Comparison of ENCODE assay signal across 9 cellular contexts in genomic region chr5:181258576-181258975, GRCh38. TPM values are rescaled to one million over a fixed set of nuclear protein-coding genes. Genes with fewer than 3 reads are reported as not detected.
A peak's percentile ranks its signal among the peaks of the same experiment; 100 is the strongest.
DNase-seq lines count a peak whose midpoint lies in the region; ATAC-seq and TF ChIP-seq lines count a peak whose summit lies in the region.
"Had no signal": no experiment of that assay in that cellular context is flagged by ENCODE, and none has a peak within 500 bp of the region (broad histone marks: within the 10 kb centered on the region; RNA-seq: fewer than 3 reads in every experiment).

No MANE protein-coding gene starts in this region.

- H3K27ac ChIP-seq in SK-N-MC (no peak overlapping the region), fibroblast of lung (ENCODE audit: insufficient read depth, low read length) (no peak overlapping the region), sigmoid colon (peak overlapping the region in 2 of 4 donors; percentile 94 to 100)

- peak overlapping the region; percentile 100 for H3K9ac ChIP-seq in SK-N-MC (ENCODE audit: insufficient read length)
- H3K9ac ChIP-seq in fibroblast of lung (ENCODE audit: insufficient read depth, low read length), result no peak overlapping the region

- H2AFZ ChIP-seq in fibroblast of lung (ENCODE audit: low read length), result no peak overlapping the region

- ATAC-seq in activated CD4-positive, CD25-positive, alpha-beta regulatory T cell treated with anti-CD3 and anti-CD28 coated beads, Interleukin-2, amount 50 U/mL, for 24 hours, result no peak

- no peak for TF ChIP-seq POLR2A in sigmoid colon (IDR thresholded peaks at IDR 0.05)

- H3K36me3 ChIP-seq in SK-N-MC (ENCODE audit: insufficient read depth, low read length), result peaks cover 36% of the 10 kb centered on the region
- no peaks in the 10 kb centered on the region for H3K36me3 ChIP-seq in fibroblast of lung (ENCODE audit: control insufficient read depth, insufficient read depth, low read length)
- peaks cover 0 to 24% (median 2%) of the 10 kb centered on the region in 4 donors for H3K36me3 ChIP-seq in sigmoid colon

- no peaks in the 10 kb centered on the region for H3K27me3 ChIP-seq in fibroblast of lung (ENCODE audit: control insufficient read depth, insufficient read depth, low read length)
- H3K27me3 ChIP-seq in sigmoid colon, result no peaks in the 10 kb centered on the region

- WGBS in sigmoid colon, 2 donors, result 30 to 68% methylated on average over 3 of the region's 3 CpGs

- peaks cover 76% of the 10 kb centered on the region for H3K79me2 ChIP-seq in fibroblast of lung (ENCODE audit: control insufficient read depth, insufficient read depth, low read length)

- H4K20me1 ChIP-seq in fibroblast of lung (ENCODE audit: control insufficient read depth, extremely low read depth, insufficient read depth, low read length), result no peaks in the 10 kb centered on the region

- intact Hi-C loops in sigmoid colon (cut with DNase I), result no loop called here

- DNase-seq in GM12864 (ENCODE audit: low read depth) (no peak), SK-N-MC (ENCODE audit: low read depth, low spot score) (no peak), fibroblast of lung (ENCODE audit: low read depth in 2 of 2) (no peak), sigmoid colon (no peak), globus pallidus (ENCODE audit: low spot score) (no peak), NCI-H2227 treated with DMSO at 0.1 percent for 48 hours (lab: John Stamatoyannopoulos, UW) (no peak), activated gamma-delta T cell treated with Interleukin-2 at 50 U/mL for 16 hours (no peak)
- DNase-seq: activated naive CD4-positive, alpha-beta T cell treated with Interleukin-2 at 50 U/mL for 16 hours had no signal

- no peaks in the 10 kb centered on the region for H3K9me3 ChIP-seq in SK-N-MC (ENCODE audit: low read depth, low read length)
- H3K9me3 ChIP-seq in fibroblast of lung (ENCODE audit: control insufficient read depth, insufficient read depth, low read depth, low read length), result no peaks in the 10 kb centered on the region
- no peaks in the 10 kb centered on the region for H3K9me3 ChIP-seq in sigmoid colon

- no peak for TF ChIP-seq EP300 in sigmoid colon (IDR thresholded peaks at IDR 0.05)

- TF ChIP-seq CTCF in GM12864 (IDR thresholded peaks at IDR 0.05; ENCODE audit: low read depth, low read length, missing control alignments), result no peak
- no peak for TF ChIP-seq CTCF in fibroblast of lung (conservative IDR thresholded peaks at IDR 0.05 in 1 of 2, IDR thresholded peaks at IDR 0.05 in 1 of 2; ENCODE audit: low read depth in 1 of 2, low read length in 2 of 2)
- no peak for TF ChIP-seq CTCF in sigmoid colon (IDR thresholded peaks at IDR 0.05)

- H3K4me1 ChIP-seq in fibroblast of lung (ENCODE audit: control insufficient read depth, extremely low read depth, insufficient read depth, low read length) (peaks cover 4% of the 10 kb centered on the region), sigmoid colon (peaks cover 0 to 73% (median 53%) of the 10 kb centered on the region in 4 donors)

- H3K4me2 ChIP-seq in fibroblast of lung (ENCODE audit: extremely low read depth, insufficient read depth, low read length), result peak overlapping the region; percentile 53

- peak overlapping the region; percentile 79 for H3K4me3 ChIP-seq in GM12864 (ENCODE audit: low read depth, low read length)
- peak overlapping the region; percentile 99 for H3K4me3 ChIP-seq in SK-N-MC
- H3K4me3 ChIP-seq in fibroblast of lung (replicated peaks in 1 of 4; ENCODE audit: control extremely low read depth in 1 of 4, insufficient read depth in 1 of 4, low read depth in 3 of 4, low read length in 4 of 4), result peak overlapping the region; percentile 55 to 96 (median 84)
- peak overlapping the region in 3 of 4 donors; percentile 71 to 98 (median 80) for H3K4me3 ChIP-seq in sigmoid colon

RNA-seq across cellular contexts. Expression of gene TRIM52, which starts 2.4 kb away (rescaled TPM):
- total RNA-seq in fibroblast of lung (7.2 and 7.9 TPM in 2 replicates), sigmoid colon (10 to 100 TPM in 3 of 4 donors, 1 to 10 TPM in 1; 7.1 to 26.9 (median 16.0) TPM)
- polyA plus RNA-seq in fibroblast of lung (5.5 and 8.1 TPM in 2 replicates), sigmoid colon (1 to 10 TPM; 4.2 to 9.6 (median 5.8) TPM)
- polyA plus RNA-seq in fibroblast of lung (2012), result 4.0 and 5.1 TPM in 2 replicates
- polyA minus RNA-seq in fibroblast of lung (ENCODE audit: low replicate concordance), result 2.3 and 2.4 TPM in 2 replicates

RNA-seq across cellular contexts. Expression of gene RACK1, which starts 14.9 kb away (rescaled TPM):
- total RNA-seq in fibroblast of lung (4,649 and 6,091 TPM in 2 replicates), sigmoid colon (1,000 to 10,000 TPM; 2,029 to 2,209 (median 2,163) TPM)
- polyA plus RNA-seq in fibroblast of lung (3,014 and 3,409 TPM in 2 replicates), sigmoid colon (1,000 to 10,000 TPM; 1,821 to 2,943 (median 2,181) TPM)
- 2,910 and 3,137 TPM in 2 replicates for polyA plus RNA-seq in fibroblast of lung (2012)
- 11,904 and 12,258 TPM in 2 replicates for polyA minus RNA-seq in fibroblast of lung (ENCODE audit: low replicate concordance)

RNA-seq across cellular contexts. Expression of gene TRIM41, which starts 35.5 kb away (rescaled TPM):
- total RNA-seq in fibroblast of lung (13.9 and 17.0 TPM in 2 replicates), sigmoid colon (10 to 100 TPM in 2 of 4 donors, 1 to 10 TPM in 2; 8.2 to 15.3 (median 11.8) TPM)
- polyA plus RNA-seq in fibroblast of lung (8.3 and 11.0 TPM in 2 replicates), sigmoid colon (10 to 100 TPM; 13.2 to 25.3 (median 19.0) TPM)
- 15.1 and 19.1 TPM in 2 replicates for polyA plus RNA-seq in fibroblast of lung (2012)
- 10.5 and 10.8 TPM in 2 replicates for polyA minus RNA-seq in fibroblast of lung (ENCODE audit: low replicate concordance)

RNA-seq across cellular contexts. Expression of gene TRIM7, which starts 53.6 kb away (rescaled TPM):
- total RNA-seq in fibroblast of lung (2.3 and 7.3 TPM in 2 replicates), sigmoid colon (1 to 10 TPM in 3 of 4 donors, under 1 TPM in 1; 0.55 to 2.1 (median 1.1) TPM)
- polyA plus RNA-seq in fibroblast of lung (4.7 and 6.9 TPM in 2 replicates), sigmoid colon (1 to 10 TPM in 2 of 3 donors, under 1 TPM in 1; 0.60 to 5.3 (median 3.2) TPM)
- 6.2 and 7.8 TPM in 2 replicates for polyA plus RNA-seq in fibroblast of lung (2012)
- polyA minus RNA-seq in fibroblast of lung (ENCODE audit: low replicate concordance), result 0.55 and 1.9 TPM in 2 replicates
